28 cellular contexts compared by ENCODE assay signal in genomic region chr11:105149477-105149876, GRCh38. TPM values are rescaled to one million over a fixed set of nuclear protein-coding genes. Genes with fewer than 3 reads are reported as not detected.
A peak's percentile ranks its signal among the peaks of the same experiment; 100 is the strongest.
DNase-seq lines count a peak whose midpoint lies in the region; ATAC-seq and TF ChIP-seq lines count a peak whose summit lies in the region.
"Had no signal": no experiment of that assay in that cellular context is flagged by ENCODE, and none has a peak within 500 bp of the region (broad histone marks: within the 10 kb centered on the region; RNA-seq: fewer than 3 reads in every experiment).

No MANE protein-coding gene starts in this region.

- peak; percentile 40 for DNase-seq in mammary epithelial cell
- DNase-seq in MCF 10A (ENCODE audit: unreplicated experiment) = no peak
- peak; percentile 3 for DNase-seq in kidney tubule cell (ENCODE audit: low spot score)
- DNase-seq in testis = no peak
- no peak for DNase-seq in effector CD8-positive, alpha-beta T cell (lab: John Stamatoyannopoulos, UW)
- DNase-seq: AML-193; BE2C; C1 segment of cervical spinal cord; CD4-positive, alpha-beta memory T cell; CD4-positive, CD25-positive, alpha-beta regulatory T cell; CD8-positive, alpha-beta memory T cell; COR-L47; DMS 273 treated with DMSO at 0.1 percent for 48 hours; DMS153; DMS53; DMS79; DND-41; EL; GDM1 had no signal

- no peaks in the 10 kb centered on the region for H3K36me3 Mint-ChIP-seq in MCF 10A (ENCODE audit: insufficient read depth, unreplicated experiment)
- H3K36me3 Mint-ChIP-seq: CD14-positive monocyte; CD4-positive, alpha-beta memory T cell; CD4-positive, CD25-positive, alpha-beta regulatory T cell; CD8-positive, alpha-beta memory T cell had no signal

- dilution Hi-C loops in mammary epithelial cell (cut with HindIII; ENCODE audit: low sequenced_read_pairs) = no loop called here

- no TSS peak for BruUV-seq in mammary epithelial cell (replicated peaks; lab: Mats Ljungman, UMichigan)
- no TSS peak for BruUV-seq in MCF 10A (replicated peaks; lab: Mats Ljungman, UMichigan)

- in situ Hi-C loops in mammary epithelial cell (cut with MboI; ENCODE audit: low sequenced_read_pairs in 2 of 2) = loop anchor here in 1 of 2 donors (25.0 kb wide), 1 partner anchor 112 kb away; the partner anchor contains the start of genes CARD16 and CASP1

- no peaks in the 10 kb centered on the region for H4K20me1 ChIP-seq in mammary epithelial cell (ENCODE audit: insufficient read depth, low read length)
- H4K20me1 ChIP-seq: BLaER1 had no signal

- no peak for TF ChIP-seq CTCF in mammary epithelial cell (conservative IDR thresholded peaks at IDR 0.05 in 1 of 2, IDR thresholded peaks at IDR 0.05 in 1 of 2; ENCODE audit: extremely low read depth in 1 of 2, insufficient read depth in 1 of 2, low read depth in 1 of 2, low read length in 2 of 2)
- no peak for TF ChIP-seq CTCF in MCF 10A (IDR thresholded peaks at IDR 0.05; ENCODE audit: unreplicated experiment)
- no peak for TF ChIP-seq CTCF in testis (IDR thresholded peaks at IDR 0.05)

- no peaks in the 10 kb centered on the region for H3K27me3 Mint-ChIP-seq in MCF 10A (ENCODE audit: insufficient read depth, unreplicated experiment)
- H3K27me3 Mint-ChIP-seq: CD4-positive, CD25-positive, alpha-beta regulatory T cell had no signal

- H3K9ac ChIP-seq in mammary epithelial cell (ENCODE audit: insufficient read depth, low read length) = no peak overlapping the region
- H3K9ac ChIP-seq: BLaER1 had no signal

- no peaks in the 10 kb centered on the region for H3K4me1 ChIP-seq in mammary epithelial cell (ENCODE audit: insufficient read depth, low read length)
- H3K4me1 ChIP-seq in testis = no peaks in the 10 kb centered on the region
- H3K4me1 ChIP-seq: A549, BE2C, BLaER1 had no signal

- CTCF ChIA-PET in mammary epithelial cell (lab: Charles Lee; ENCODE audit: low non-redundant PET) (no interaction called here), MCF 10A (lab: Yijun Ruan, JAX) (interaction anchor here (0.7 kb wide), 1 partner anchor 467 kb away, joined by 4 read pairs; no protein-coding TSS in a partner anchor)

- POLR2A ChIA-PET in MCF 10A (lab: Yijun Ruan, JAX) = interaction anchor here (0.6 to 2.4 kb wide), 2 partner anchors 16 to 421 kb away, joined by 3 to 6 read pairs; no protein-coding TSS in a partner anchor

- H3K4me1 Mint-ChIP-seq in MCF 10A (ENCODE audit: insufficient read depth, unreplicated experiment) = peaks cover 18% of the 10 kb centered on the region
- H3K4me1 Mint-ChIP-seq: CD4-positive, alpha-beta memory T cell; CD4-positive, CD25-positive, alpha-beta regulatory T cell; CD8-positive, alpha-beta memory T cell had no signal

- H3K4me3 ChIP-seq in mammary epithelial cell (replicated peaks in 1 of 3; ENCODE audit: insufficient read depth in 1 of 3, low read depth in 2 of 3, low read length in 3 of 3) (no peak overlapping the region), testis (no peak overlapping the region)
- H3K4me3 ChIP-seq: A549, BLaER1, GM12878 had no signal

- H3K27ac Mint-ChIP-seq in MCF 10A (ENCODE audit: low read depth, unreplicated experiment) = no peak overlapping the region
- H3K27ac Mint-ChIP-seq: CD14-positive monocyte; CD4-positive, alpha-beta memory T cell; CD8-positive, alpha-beta memory T cell had no signal

- intact Hi-C loops in mammary epithelial cell (cut with micrococcal nuclease) = no loop called here
- intact Hi-C loops in MCF 10A (cut with micrococcal nuclease) = no loop called here
- intact Hi-C loops in testis (cut with DNase I; ENCODE audit: low total_unique reads) = no loop called here

- H3K9me3 Mint-ChIP-seq in MCF 10A (ENCODE audit: unreplicated experiment) = no peaks in the 10 kb centered on the region
- H3K9me3 Mint-ChIP-seq: CD4-positive, alpha-beta memory T cell; CD8-positive, alpha-beta memory T cell had no signal

- no peaks in the 10 kb centered on the region for H3K36me3 ChIP-seq in mammary epithelial cell (ENCODE audit: insufficient read depth, low read length)
- H3K36me3 ChIP-seq in testis (ENCODE audit: low read depth, missing control alignments) = no peaks in the 10 kb centered on the region
- H3K36me3 ChIP-seq: BE2C, BLaER1 had no signal

- H3K9me3 ChIP-seq in mammary epithelial cell (replicated peaks; ENCODE audit: insufficient read depth, low read length) (no peaks in the 10 kb centered on the region), testis (no peaks in the 10 kb centered on the region)
- H3K9me3 ChIP-seq: A549, BE2C, BLaER1 had no signal

- H3K4me2 ChIP-seq in mammary epithelial cell (ENCODE audit: insufficient read depth, low read depth, low read length) = no peak overlapping the region
- H3K4me2 ChIP-seq: A549, BLaER1 had no signal

- H3K4me3 Mint-ChIP-seq in MCF 10A (ENCODE audit: unreplicated experiment) = no peak overlapping the region
- H3K4me3 Mint-ChIP-seq: CD14-positive monocyte; CD4-positive, alpha-beta memory T cell; CD4-positive, CD25-positive, alpha-beta regulatory T cell; CD8-positive, alpha-beta memory T cell had no signal

- H2AFZ ChIP-seq in mammary epithelial cell (ENCODE audit: low read depth, low read length) = no peak overlapping the region

- H3K79me2 ChIP-seq in mammary epithelial cell (ENCODE audit: insufficient read depth, low read length) = no peaks in the 10 kb centered on the region

- H3K27me3 ChIP-seq in mammary epithelial cell (ENCODE audit: insufficient read depth, low read length) (no peaks in the 10 kb centered on the region), testis (no peaks in the 10 kb centered on the region)
- H3K27me3 ChIP-seq: BE2C, BLaER1 had no signal

- ATAC-seq in esophagus mucosa (peak; percentile 82), GM21825 (IDR thresholded peaks at IDR 0.05; ENCODE audit: unreplicated experiment) (no peak)
- ATAC-seq: A549, GM12878 had no signal

- TF ChIP-seq POLR2A in testis (IDR thresholded peaks at IDR 0.05) = no peak

- H3K27ac ChIP-seq in mammary epithelial cell (ENCODE audit: insufficient read depth, low read depth, low read length) (no peak overlapping the region), testis (no peak overlapping the region)
- H3K27ac ChIP-seq: 22Rv1, A549, BLaER1 had no signal

RNA-seq across cellular contexts. Expression of gene CARD18, which starts 9.9 kb away (rescaled TPM):
- total RNA-seq in mammary epithelial cell (1 to 10 TPM; 1.4 to 3.5 TPM), MCF 10A (2022) (not detected in 2 replicates), esophagus mucosa (4.4 TPM), testis (1 to 10 TPM in 1 of 2 donors, under 1 TPM in 1; 0.81 to 2.3 TPM)
- polyA plus RNA-seq in mammary epithelial cell (3.4 TPM), testis (ENCODE audit: insufficient read depth, low read depth, low replicate concordance) (0.92 TPM)
- polyA minus RNA-seq in mammary epithelial cell = not detected
- total RNA-seq: A172; CD4-positive, alpha-beta memory T cell; CD4-positive, CD25-positive, alpha-beta regulatory T cell; CD8-positive, alpha-beta memory T cell; G401; GM12878 had no signal
- polyA plus RNA-seq: A549; CD14-positive monocyte; CD4-positive, alpha-beta memory T cell; CD4-positive, CD25-positive, alpha-beta regulatory T cell; CD8-positive, alpha-beta memory T cell; GM12878 had no signal

Comparison
In these comparisons a context has a peak if more than half of its experiments do, and no peak if none do; other contexts are left out.
1. DNase-seq: peak in mammary epithelial cell (single experiment) and kidney tubule cell (single experiment); none in MCF 10A (single experiment), testis (single experiment) and effector CD8-positive, alpha-beta T cell (single experiment).